In genomic region chr5:74877624-74878304, GRCh38 we compare ENCODE assay signal across 22 cellular contexts. TPM values are rescaled to one million over a fixed set of nuclear protein-coding genes. Genes with fewer than 3 reads are reported as not detected.
A peak's percentile ranks its signal among the peaks of the same experiment; 100 is the strongest.
DNase-seq lines count a peak whose midpoint lies in the region; ATAC-seq, FAIRE-seq and TF ChIP-seq lines count a peak whose summit lies in the region.
"Had no signal": no experiment of that assay in that cellular context is flagged by ENCODE, and none has a peak within 500 bp of the region (broad histone marks: within the 10 kb centered on the region; RNA-seq: fewer than 3 reads in every experiment).

No MANE protein-coding gene starts in this region.

- CTCF ChIA-PET in A673 (lab: Charles Lee), result no interaction called here
- CTCF ChIA-PET in CD4-positive, alpha-beta memory T cell (lab: Charles Lee; ENCODE audit: partially characterized antibody), result no interaction called here

- H3K4me1 Mint-ChIP-seq in nephron, result peaks cover 8% of the 10 kb centered on the region
- H3K4me1 Mint-ChIP-seq in CD4-positive, alpha-beta memory T cell, result no peaks in the 10 kb centered on the region
- H3K4me1 Mint-ChIP-seq: IgD-negative memory B cell had no signal

- 75 to 96% methylated on average over 4 of the region's 4 CpGs for WGBS in esophagus squamous epithelium, 2 donors

- peaks cover 4% of the 10 kb centered on the region for H3K9me3 Mint-ChIP-seq in nephron
- peaks cover 0 to 6% (median 0%) of the 10 kb centered on the region in 8 donors for H3K9me3 Mint-ChIP-seq in CD4-positive, alpha-beta memory T cell
- H3K9me3 Mint-ChIP-seq: activated naive CD4-positive, alpha-beta T cell treated with anti-CD3 and anti-CD28 coated beads for 36 hours; IgD-negative memory B cell had no signal

- DNase-seq in A673 (ENCODE audit: low spot score), result peak; percentile 12
- peak; percentile 21 for DNase-seq in NCI-H345 treated with DMSO at 0.1 percent for 48 hours (lab: John Stamatoyannopoulos, UW; ENCODE audit: unreplicated experiment)
- DNase-seq in frontal cortex (ENCODE audit: low spot score in 2 of 2), result peak; percentile 20 to 49
- DNase-seq in esophagus squamous epithelium (lab: John Stamatoyannopoulos, UW), result no peak
- DNase-seq in CD4-positive, alpha-beta memory T cell, result no peak
- DNase-seq: activated CD4-positive, alpha-beta T cell treated with anti-CD3 and anti-CD28 coated beads for 1 hour; activated CD8-positive, alpha-beta memory T cell treated with anti-CD3 and anti-CD28 coated beads for 24 hours; activated naive CD4-positive, alpha-beta T cell treated with anti-CD3 and anti-CD28 coated beads for 36 hours; activated T-cell treated with anti-CD3 and anti-CD28 coated beads, Interleukin-2, amount 50 U/mL, for 48 hours; dermis blood vessel endothelial cell; EL; MG63; NCI-H1417; stomach; uterus had no signal

- POLR2A ChIA-PET in A673 (lab: Charles Lee; ENCODE audit: low non-redundant PET), result no interaction called here
- POLR2A ChIA-PET in CD4-positive, alpha-beta memory T cell (lab: Charles Lee; ENCODE audit: partially characterized antibody), result no interaction called here

- H3K4me3 ChIP-seq in A673 (ENCODE audit: low read depth, low read length, poor library complexity, severe bottlenecking) (no peak overlapping the region), esophagus squamous epithelium (no peak overlapping the region)
- H3K4me3 ChIP-seq in CD4-positive, alpha-beta memory T cell (ENCODE audit: low read length in 2 of 2), result no peak overlapping the region
- H3K4me3 ChIP-seq: BLaER1, MG63, stomach, uterus had no signal

- intact Hi-C loops in A673 (cut with micrococcal nuclease; ENCODE audit: unreplicated experiment) (no loop called here), esophagus squamous epithelium (cut with DNase I) (no loop called here)
- intact Hi-C loops in CD4-positive, alpha-beta memory T cell (cut with micrococcal nuclease), result no loop called here

- TF ChIP-seq POLR2A in esophagus squamous epithelium (IDR thresholded peaks at IDR 0.05), result no peak

- H3K27ac ChIP-seq in A673 (ENCODE audit: low read depth, low read length, poor library complexity, severe bottlenecking) (no peak overlapping the region), esophagus squamous epithelium (no peak overlapping the region)
- no peak overlapping the region for H3K27ac ChIP-seq in CD4-positive, alpha-beta memory T cell (ENCODE audit: low read depth, low read length)
- H3K27ac ChIP-seq: BLaER1, HL-60, stomach, uterus had no signal

- TF ChIP-seq CTCF in A673 (conservative IDR thresholded peaks at IDR 0.05; ENCODE audit: low read depth, low read length) (no peak), nephron (IDR thresholded peaks at IDR 0.05; ENCODE audit: unreplicated experiment in 3 of 3) (no peak), esophagus squamous epithelium (IDR thresholded peaks at IDR 0.05) (no peak)

- no peak for ATAC-seq in HG03095 (IDR thresholded peaks at IDR 0.05; ENCODE audit: unreplicated experiment)
- ATAC-seq in HG02852 (IDR thresholded peaks at IDR 0.05; ENCODE audit: unreplicated experiment), result no peak

- no TSS peak for BruUV-seq in A673 (replicated peaks; lab: Mats Ljungman, UMichigan)

- H3K27me3 ChIP-seq in A673 (replicated peaks; ENCODE audit: insufficient read depth, low read depth, low read length, poor library complexity), result no peaks in the 10 kb centered on the region
- H3K27me3 ChIP-seq in esophagus squamous epithelium, result no peaks in the 10 kb centered on the region
- H3K27me3 ChIP-seq in CD4-positive, alpha-beta memory T cell (ENCODE audit: insufficient read depth, low read length), result no peaks in the 10 kb centered on the region
- H3K27me3 ChIP-seq: BLaER1, MG63, stomach, uterus had no signal

- no peaks in the 10 kb centered on the region for H3K36me3 ChIP-seq in A673 (ENCODE audit: insufficient read depth, low read length, poor library complexity, severe bottlenecking)
- no peaks in the 10 kb centered on the region for H3K36me3 ChIP-seq in esophagus squamous epithelium
- H3K36me3 ChIP-seq in CD4-positive, alpha-beta memory T cell (ENCODE audit: insufficient read depth, low read length), result no peaks in the 10 kb centered on the region
- H3K36me3 ChIP-seq: BLaER1, MG63, stomach, uterus had no signal

- H3K4me1 ChIP-seq in A673 (ENCODE audit: insufficient read depth, low read length, poor library complexity, severe bottlenecking), result no peaks in the 10 kb centered on the region
- H3K4me1 ChIP-seq in esophagus squamous epithelium, result no peaks in the 10 kb centered on the region
- no peaks in the 10 kb centered on the region for H3K4me1 ChIP-seq in CD4-positive, alpha-beta memory T cell (ENCODE audit: insufficient read depth, low read length)
- H3K4me1 ChIP-seq: BLaER1, stomach, uterus had no signal

- H3K9me3 ChIP-seq in A673 (ENCODE audit: low read depth, low read length, poor library complexity, severe bottlenecking) (no peaks in the 10 kb centered on the region), esophagus squamous epithelium (no peaks in the 10 kb centered on the region)
- H3K9me3 ChIP-seq in CD4-positive, alpha-beta memory T cell (ENCODE audit: control insufficient read depth in 1 of 2, low read length in 2 of 2), result no peaks in the 10 kb centered on the region
- H3K9me3 ChIP-seq: MG63, stomach, uterus had no signal

- H3K27me3 Mint-ChIP-seq in nephron (ENCODE audit: low read depth), result no peaks in the 10 kb centered on the region
- peaks cover 0 to 1% of the 10 kb centered on the region in 2 donors for H3K27me3 Mint-ChIP-seq in CD4-positive, alpha-beta memory T cell
- H3K27me3 Mint-ChIP-seq: IgD-negative memory B cell had no signal

- H3K36me3 Mint-ChIP-seq in nephron (ENCODE audit: low read depth), result no peaks in the 10 kb centered on the region
- no peaks in the 10 kb centered on the region for H3K36me3 Mint-ChIP-seq in CD4-positive, alpha-beta memory T cell
- H3K36me3 Mint-ChIP-seq: IgD-negative memory B cell had no signal

- peak overlapping the region in 2 of 3 experiments; percentile 57 to 80 for H3K27ac Mint-ChIP-seq in nephron
- H3K27ac Mint-ChIP-seq in CD4-positive, alpha-beta memory T cell, result no peak overlapping the region
- H3K27ac Mint-ChIP-seq: activated naive CD4-positive, alpha-beta T cell treated with anti-CD3 and anti-CD28 coated beads for 36 hours; IgD-negative memory B cell had no signal

- no peak overlapping the region for H3K4me3 Mint-ChIP-seq in nephron
- H3K4me3 Mint-ChIP-seq in CD4-positive, alpha-beta memory T cell, result no peak overlapping the region
- H3K4me3 Mint-ChIP-seq: activated naive CD4-positive, alpha-beta T cell treated with anti-CD3 and anti-CD28 coated beads for 36 hours; IgD-negative memory B cell had no signal

- FAIRE-seq in frontal cortex (lab: Jason Lieb, UNC), result peak; percentile 87

RNA-seq across cellular contexts. Expression of gene FAM169A, which starts 11.6 kb away (rescaled TPM):
- total RNA-seq in A673 (2021) (10.5 and 11.2 TPM in 2 replicates), frontal cortex (75.4 TPM), esophagus squamous epithelium (1 to 10 TPM in 3 of 4 donors, under 1 TPM in 1; 0.30 to 5.8 (median 3.1) TPM)
- total RNA-seq in CD4-positive, alpha-beta memory T cell, result 10 to 100 TPM; 16.8 to 17.1 TPM
- 1 to 10 TPM; 2.5 to 8.9 TPM for polyA plus RNA-seq in CD4-positive, alpha-beta memory T cell
- total RNA-seq: OCI-LY7 had no signal

Comparison
In these comparisons a context has a peak if more than half of its experiments do, and no peak if none do; other contexts are left out.
1. DNase-seq: peak in A673 (single experiment), NCI-H345 treated with DMSO at 0.1 percent for 48 hours (single experiment) and frontal cortex (2 of 2); none in esophagus squamous epithelium (single experiment) and CD4-positive, alpha-beta memory T cell (0 of 5).
2. H3K27ac Mint-ChIP-seq: peak in nephron (2 of 3); none in CD4-positive, alpha-beta memory T cell (0 of 7).